Comparison of ENCODE assay signal across 8 cellular contexts in the genomic region with DNA sequence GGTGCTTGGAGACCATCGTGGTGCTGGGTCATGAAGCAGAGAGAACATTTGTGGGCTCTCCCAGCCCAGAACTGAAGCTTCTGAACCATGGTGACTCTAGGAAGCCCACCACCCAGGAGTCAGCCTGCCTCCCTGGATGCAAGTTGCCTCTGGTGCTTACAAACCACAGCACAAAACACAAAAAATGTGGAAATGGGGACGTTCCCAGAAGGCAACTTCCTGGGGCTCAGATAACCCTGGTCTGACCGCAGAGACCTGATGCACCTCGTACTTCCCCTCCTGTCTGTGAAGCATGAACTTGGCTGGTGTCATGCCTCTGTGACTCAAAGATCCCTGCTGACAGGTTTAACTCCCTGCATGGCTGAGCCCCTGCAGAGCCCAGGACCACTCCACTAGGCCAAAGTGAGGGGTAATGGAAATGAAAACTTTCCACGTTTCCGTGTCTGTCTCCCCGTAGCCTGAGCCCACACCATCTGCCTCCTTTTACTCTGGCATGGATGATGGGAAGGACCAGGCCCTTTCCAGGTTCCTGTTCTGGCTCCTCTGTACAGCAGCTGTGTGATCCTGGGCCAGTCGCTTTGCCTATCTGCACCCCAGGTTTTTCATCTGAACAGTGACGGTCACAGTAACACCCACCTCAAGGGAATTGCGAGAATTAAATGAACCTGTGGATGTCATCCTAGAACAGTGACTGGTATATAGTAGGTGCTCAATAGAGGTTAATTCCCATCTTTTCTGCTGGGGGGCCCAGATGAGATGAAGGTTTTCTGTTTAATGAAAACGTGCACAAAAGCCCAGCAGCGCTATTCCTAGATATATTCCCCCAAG. TPM values are rescaled to one million over a fixed set of nuclear protein-coding genes. Genes with fewer than 3 reads are reported as not detected.
DNase-seq lines count a peak whose midpoint lies in the region; ATAC-seq, FAIRE-seq and TF ChIP-seq lines count a peak whose summit lies in the region.

No MANE protein-coding gene starts in this region.

- intact Hi-C loops in OCI-LY7 (cut with micrococcal nuclease; ENCODE audit: unreplicated experiment) (loop anchor here (1.0 kb wide), 2 partner anchors 12 to 29 kb away; no protein-coding TSS in a partner anchor), K562 (cut with micrococcal nuclease) (loop anchor here (2.0 to 5.0 kb wide), 2 partner anchors 32 to 56 kb away; a partner anchor contains a TSS), head of caudate nucleus (cut with DNase I) (no loop called here)

- peak overlapping the region; percentile 10 to 49; a peak in 1 of 4 replicates for H3K9ac ChIP-seq in K562 (ENCODE audit: insufficient read depth in 1 of 2, low read depth in 2 of 2, low read length in 2 of 2)

- H3K9me3 ChIP-seq in OCI-LY7 (ENCODE audit: low read length) = no peaks in the 10 kb centered on the region
- H3K9me3 ChIP-seq in K562 (replicated peaks; ENCODE audit: control insufficient read depth, insufficient read depth, low read depth, low read length) = no peaks in the 10 kb centered on the region

- CTCF ChIA-PET in OCI-LY7 (lab: Charles Lee; ENCODE audit: unreplicated experiment) = interaction anchor here (1.0 to 1.4 kb wide), 2 partner anchors 11 to 30 kb away, joined by 5 to 8 read pairs; no protein-coding TSS in a partner anchor
- CTCF ChIA-PET in K562 (lab: Yijun Ruan, JAX; ENCODE audit: low intra/inter-chr PET ratio) = no interaction called here

- H3K4me3 ChIP-seq in OCI-LY7 (ENCODE audit: low read depth, low read length, poor library complexity, severe bottlenecking) (peak overlapping the region; percentile 27), K562 (no peak overlapping the region)

- DNase-seq in OCI-LY7 (ENCODE audit: low spot score) (peak; percentile 87), K562 (ENCODE audit: extremely low read depth in 1 of 4, low spot score in 3 of 4) (peak in 3 of 4 experiments; percentile 26 to 75 (median 48)), NCI-H345 (lab: John Stamatoyannopoulos, UW) (no peak), GM19240 (ENCODE audit: insufficient read length, low spot score) (no peak), head of caudate nucleus (no peak), hepatic stellate cell (ENCODE audit: low spot score) (no peak)

- POLR2A ChIA-PET in OCI-LY7 (lab: Charles Lee) = interaction anchor here (0.7 to 5.9 kb wide), 8 partner anchors 9 to 603 kb away, joined by 3 to 29 read pairs (median 7); a partner anchor contains a TSS
- POLR2A ChIA-PET in K562 (lab: Yijun Ruan, JAX) = interaction anchor here (0.6 kb wide), 1 partner anchor 11 kb away, joined by 3 read pairs; no protein-coding TSS in a partner anchor

- WGBS in K562 (ENCODE audit: insufficient coverage, low coverage, missing lambda C conversion rate) = 28% methylated on average over 12 of the region's 12 CpGs

- no peak overlapping the region; the same call in 1 of the 2 replicates for H2AFZ ChIP-seq in OCI-LY7 (ENCODE audit: low read length)
- H2AFZ ChIP-seq in K562 (ENCODE audit: low read depth, low read length) = peak overlapping the region; percentile 76

- ATAC-seq in GM18511 (IDR thresholded peaks at IDR 0.05; ENCODE audit: unreplicated experiment) (peak; percentile 68), HG02642 (IDR thresholded peaks at IDR 0.05; ENCODE audit: poor library complexity, unreplicated experiment) (peak; percentile 63), K562 (peak; percentile 45)

- peak; percentile 86 for FAIRE-seq in K562 (lab: Jason Lieb, UNC)

- no peak for TF ChIP-seq RAD21 in K562 (CRISPR knock-in tag; conservative IDR thresholded peaks at IDR 0.05 in 1 of 2, IDR thresholded peaks at IDR 0.05 in 1 of 2)

- no peaks in the 10 kb centered on the region for H3K27me3 ChIP-seq in K562 (ENCODE audit: control insufficient read depth in 2 of 2, insufficient read depth in 2 of 2, low read length in 2 of 2)

- TF ChIP-seq POLR2A in K562 (conservative IDR thresholded peaks at IDR 0.05) = no peak

- H3K4me2 ChIP-seq in OCI-LY7 (ENCODE audit: low read length) (peak overlapping the region; percentile 72), K562 (ENCODE audit: insufficient read depth, low read length) (peak overlapping the region; percentile 42)

- H3K79me2 ChIP-seq in OCI-LY7 (ENCODE audit: insufficient read depth, low read depth, low read length) = peaks cover 53% of the 10 kb centered on the region
- no peaks in the 10 kb centered on the region for H3K79me2 ChIP-seq in K562 (ENCODE audit: control insufficient read depth, insufficient read depth, low read length)

- H3K4me1 ChIP-seq in OCI-LY7 (ENCODE audit: insufficient read depth, low read length, poor library complexity, severe bottlenecking) (peaks cover 95% of the 10 kb centered on the region), K562 (replicated peaks in 1 of 2; ENCODE audit: control insufficient read depth in 2 of 2, insufficient read depth in 2 of 2, low read length in 2 of 2) (peaks cover 30 to 54% of the 10 kb centered on the region in 2 experiments)

- no peak for TF ChIP-seq EP300 in K562 (IDR thresholded peaks at IDR 0.05; ENCODE audit: low read length)

- no peaks in the 10 kb centered on the region for H3K9me2 ChIP-seq in OCI-LY7 (ENCODE audit: insufficient read depth, low read length)

- no peak for TF ChIP-seq CTCF in OCI-LY7 (conservative IDR thresholded peaks at IDR 0.05; ENCODE audit: low read length)
- no peak for TF ChIP-seq CTCF in K562 (IDR thresholded peaks at IDR 0.05 in 2 of 3, conservative IDR thresholded peaks at IDR 0.05 in 1 of 3; ENCODE audit: insufficient read depth in 2 of 3, low read depth in 1 of 3, low read length in 3 of 3)

- peaks cover 12% of the 10 kb centered on the region; the same call in 1 of the 2 replicates for H3K36me3 ChIP-seq in OCI-LY7 (ENCODE audit: insufficient read depth, low read length)
- H3K36me3 ChIP-seq in K562 (ENCODE audit: control insufficient read depth, insufficient read depth, low read length) = no peaks in the 10 kb centered on the region

- no peaks in the 10 kb centered on the region for H4K20me1 ChIP-seq in OCI-LY7 (ENCODE audit: insufficient read depth, low read length)
- 0 out of 2 replicates have a peak, but pooled peaks cover 5% of the 10 kb centered on the region for H4K20me1 ChIP-seq in K562 (replicated peaks; ENCODE audit: control insufficient read depth, insufficient read depth, low read length)

- H3K9me1 ChIP-seq in K562 (ENCODE audit: control insufficient read depth, insufficient read depth, low read length) = no peaks in the 10 kb centered on the region

- H3K27ac ChIP-seq in OCI-LY7 (ENCODE audit: low read depth, low read length, poor library complexity, severe bottlenecking) (peak overlapping the region; percentile 86), K562 (ENCODE audit: extremely low read depth, low read depth, low read length) (peak overlapping the region; percentile 30; the same call in 2 of the 3 replicates)

- no TSS peak for BruUV-seq in OCI-LY7 (replicated peaks; lab: Mats Ljungman, UMichigan)
- BruUV-seq in K562 (replicated peaks; lab: Mats Ljungman, UMichigan) = no TSS peak

- in situ Hi-C loops in K562 (cut with MboI) = no loop called here

TF ChIP-seq in K562, 482 proteins besides CTCF, POLR2A, EP300 and RAD21 (continues in another document):
- no peak for TF ChIP-seq HNRNPLL (IDR thresholded peaks at IDR 0.05; ENCODE audit: low read depth, low read length, poor library complexity, severe bottlenecking)
- TF ChIP-seq DDX20 (tag; IDR thresholded peaks at IDR 0.05; ENCODE audit: low read depth) = no peak
- TF ChIP-seq ZNF239 (CRISPR knock-in tag; IDR thresholded peaks at IDR 0.05) = no peak
- TF ChIP-seq ZBTB1 (CRISPR knock-in tag; IDR thresholded peaks at IDR 0.05; ENCODE audit: borderline replicate concordance, low read depth) = peak; percentile 46; the same call in 1 of the 2 replicates
- peak; percentile 25; the same call in 1 of the 2 replicates for TF ChIP-seq MYC (IDR thresholded peaks at IDR 0.05; ENCODE audit: low read depth, low read length)
- no peak for TF ChIP-seq MYC (CRISPR knock-in tag; IDR thresholded peaks at IDR 0.05; ENCODE audit: borderline replicate concordance, low read depth)
- TF ChIP-seq GABPB1 (CRISPR knock-in tag; IDR thresholded peaks at IDR 0.05) = 0 out of 2 replicates have a peak, but pooled peaks have one; percentile 28
- peak; percentile 60; the same call in 1 of the 2 replicates for TF ChIP-seq FOSL1 (tag; conservative IDR thresholded peaks at IDR 0.05)
- peak; percentile 44 for TF ChIP-seq CREM (IDR thresholded peaks at IDR 0.05; ENCODE audit: low read depth)
- TF ChIP-seq MEIS2 (IDR thresholded peaks at IDR 0.05; ENCODE audit: partially characterized antibody) = peak; percentile 87
- TF ChIP-seq ZNF551 (CRISPR knock-in tag; IDR thresholded peaks at IDR 0.05) = no peak
- peak; percentile 35; the same call in 1 of the 2 replicates for TF ChIP-seq L3MBTL2 (IDR thresholded peaks at IDR 0.05)
- TF ChIP-seq MBD2 (IDR thresholded peaks at IDR 0.05; ENCODE audit: borderline replicate concordance, low read depth) = peak; percentile 32; the same call in 1 of the 2 replicates
- peak; percentile 60 for TF ChIP-seq TCF3 (CRISPR knock-in tag; IDR thresholded peaks at IDR 0.05)
- no peak for TF ChIP-seq SREBF2 (CRISPR knock-in tag; IDR thresholded peaks at IDR 0.05)

RNA-seq across cellular contexts. Expression of a gene that starts 57.7 kb away (rescaled TPM):
- total RNA-seq in OCI-LY7 (2014; rRNA removed; shearing (Covaris generic)) = 44.3 and 49.7 TPM in 2 replicates
- 41.3 and 45.4 TPM in 2 replicates for total RNA-seq in OCI-LY7 (2022)
- total RNA-seq in K562 (2011; cell fraction: chromatin; rRNA removed; ENCODE audit: low replicate concordance) = 2.3 and 4.1 TPM in 2 replicates
- total RNA-seq in K562 (2011; cell fraction: nucleolus; rRNA removed) = 2.7 and 3.0 TPM in 2 replicates
- total RNA-seq in K562 (2011; cell fraction: nucleoplasm; rRNA removed) = 3.3 and 4.4 TPM in 2 replicates
- 7.5 and 10.4 TPM in 2 replicates for total RNA-seq in K562 (2014; rRNA removed)
- total RNA-seq in K562 (2014; rRNA removed; fragmentation: Illumina TruSeq; extraction: Trizol) = 6.7 and 6.8 TPM in 2 replicates
- total RNA-seq in K562 (2015; rRNA removed; fragmentation: Illumina TruSeq; extraction: Trizol) = 6.7 TPM in 2 replicates
- 9.4 and 11.5 TPM in 2 replicates for total RNA-seq in K562 (2021)
- 6.8 and 7.1 TPM in 2 replicates for polyA plus RNA-seq in K562 (2011; rRNA removed)
- 4.8 and 6.9 TPM in 2 replicates for polyA plus RNA-seq in K562 (2011; cell fraction: cytosol; rRNA removed)
- polyA plus RNA-seq in K562 (2011; cell fraction: nucleus; rRNA removed) = 3.6 and 5.2 TPM in 2 replicates
- 6.1 and 20.4 TPM in 2 replicates for polyA plus RNA-seq in K562 (2012)
- polyA plus RNA-seq in K562 (2014; fragmentation: Illumina TruSeq; extraction: Trizol) = 7.9 and 8.9 TPM in 2 replicates
- polyA plus RNA-seq in K562 (2014; fragmentation: Nextera tagmentation; extraction: Ambion mirVana) = 1 to 10 TPM; 1.5 to 2.3 TPM
- 6.2 and 6.5 TPM in 2 replicates for polyA plus RNA-seq in K562 (2014; rRNA removed)
- 8.5 and 9.7 TPM in 2 replicates for polyA minus RNA-seq in K562 (2011; rRNA and poly(A)+ RNA removed)
- 4.7 and 6.5 TPM in 2 replicates for polyA minus RNA-seq in K562 (2011; cell fraction: cytosol; rRNA and poly(A)+ RNA removed)
- 1.2 and 2.7 TPM in 2 replicates for polyA minus RNA-seq in K562 (2011; cell fraction: nucleus; rRNA and poly(A)+ RNA removed)

Comparison
In these comparisons a context has a peak if more than half of its experiments do, and no peak if none do; other contexts are left out.
1. DNase-seq: peak in OCI-LY7 (single experiment) and K562 (3 of 4); none in NCI-H345 (single experiment), GM19240 (single experiment), head of caudate nucleus (0 of 42) and hepatic stellate cell (single experiment).
2. Peak in every context shown above with its lines, with median percentiles within 50 percentile points of each other: ATAC-seq.